ENCODE assay signal across 23 cellular contexts in genomic region chr22:36016656-36017055, GRCh38. TPM values are rescaled to one million over a fixed set of nuclear protein-coding genes. Genes with fewer than 3 reads are reported as not detected.
A peak's percentile ranks its signal among the peaks of the same experiment; 100 is the strongest.
DNase-seq lines count a peak whose midpoint lies in the region; ATAC-seq, FAIRE-seq and TF ChIP-seq lines count a peak whose summit lies in the region.
"Had no signal": no experiment of that assay in that cellular context is flagged by ENCODE, and none has a peak within 500 bp of the region (broad histone marks: within the 10 kb centered on the region; RNA-seq: fewer than 3 reads in every experiment).

No MANE protein-coding gene starts in this region.

- H2AK9ac ChIP-seq in IMR-90 (replicated peaks; ENCODE audit: low read depth, low read length, poor library complexity), result no peak overlapping the region

- H2AK5ac ChIP-seq in IMR-90 (ENCODE audit: low read depth, low read length), result no peak overlapping the region

- no peak for FAIRE-seq in K562 (lab: Jason Lieb, UNC)
- FAIRE-seq: islet of Langerhans, pancreas had no signal

- H3K36me3 ChIP-seq in IMR-90 (ENCODE audit: control insufficient read depth, insufficient read depth, low read length), result no peaks in the 10 kb centered on the region
- no peaks in the 10 kb centered on the region; the same call in 2 of the 3 replicates for H3K36me3 ChIP-seq in K562 (ENCODE audit: control insufficient read depth, insufficient read depth, low read length)
- H3K36me3 ChIP-seq in muscle layer of duodenum (ENCODE audit: control insufficient read depth in 1 of 2, insufficient read depth in 2 of 2, low read length in 2 of 2), result no peaks in the 10 kb centered on the region
- no peaks in the 10 kb centered on the region for H3K36me3 ChIP-seq in tibial nerve
- H3K36me3 ChIP-seq in Caco-2 (ENCODE audit: control insufficient read depth, insufficient read depth, low read length), result no peaks in the 10 kb centered on the region
- H3K36me3 ChIP-seq in right lobe of liver, result no peaks in the 10 kb centered on the region
- H3K36me3 ChIP-seq: breast epithelium, pancreas, tibial artery had no signal

- peaks cover 50% of the 10 kb centered on the region for H3K79me2 ChIP-seq in K562 (ENCODE audit: control insufficient read depth, insufficient read depth, low read length)

- CTCF ChIA-PET in IMR-90 (lab: Yijun Ruan, JAX), result interaction anchor here (1.4 kb wide), 1 partner anchor 85 kb away, joined by 5 read pairs; no protein-coding TSS in a partner anchor
- CTCF ChIA-PET in K562 (lab: Yijun Ruan, JAX; ENCODE audit: low intra/inter-chr PET ratio), result no interaction called here
- CTCF ChIA-PET in Caco-2 (lab: Charles Lee), result no interaction called here

- H4K20me1 ChIP-seq in IMR-90 (ENCODE audit: insufficient read depth, low read length), result peaks cover 69% of the 10 kb centered on the region
- 0 out of 2 replicates have a peak, but pooled peaks cover 4% of the 10 kb centered on the region for H4K20me1 ChIP-seq in K562 (replicated peaks; ENCODE audit: control insufficient read depth, insufficient read depth, low read length)

- TF ChIP-seq RAD21 in IMR-90 (IDR thresholded peaks at IDR 0.05; ENCODE audit: low read length) (no peak), K562 (CRISPR knock-in tag; conservative IDR thresholded peaks at IDR 0.05 in 1 of 2, IDR thresholded peaks at IDR 0.05 in 1 of 2) (no peak)

- DNase-seq in IMR-90, result no peak
- DNase-seq in K562 (ENCODE audit: extremely low read depth in 1 of 4, low spot score in 3 of 4), result no peak
- no peak for DNase-seq in tibial nerve (ENCODE audit: low spot score in 2 of 2)
- no peak for DNase-seq in Caco-2
- no peak for DNase-seq in right lobe of liver
- no peak for DNase-seq in activated T-cell treated with anti-CD3 and anti-CD28 coated beads, Interleukin-2, amount 50 U/mL, for 4 hours
- DNase-seq: activated CD4-positive, alpha-beta T cell treated with anti-CD3 and anti-CD28 coated beads for 48 hours; activated CD8-positive, alpha-beta memory T cell treated with anti-CD3 and anti-CD28 coated beads, Interleukin-2, amount 10 ng/mL, durations not matched to agents 7 days and 5 days; EL; hypothalamus; MG63; NCI-H1436; NCI-H526; pancreas; stimulated activated CD4-positive, alpha-beta T cell treated with anti-CD3 and anti-CD28 coated beads, Interleukin-2, amount 100 ng/mL, for 24 hours; stimulated activated naive B cell treated with anti-CD40 and anti-IgM and Interleukin-4, amounts not matched to agents 10 μg/mL and 1 μg/mL and 100 μg/mL, for 72 hours; SW 1271; tibial artery had no signal

- H2BK20ac ChIP-seq in IMR-90 (ENCODE audit: low read depth, low read length), result no peak overlapping the region

- no peak overlapping the region for H2BK15ac ChIP-seq in IMR-90 (ENCODE audit: low read depth, low read length)

- H2AFZ ChIP-seq in IMR-90 (replicated peaks; ENCODE audit: low read length, poor library complexity) (no peak overlapping the region), K562 (ENCODE audit: low read depth, low read length) (no peak overlapping the region)

- ATAC-seq in IMR-90 (ENCODE audit: low read depth) (no peak), K562 (no peak), right lobe of liver (no peak)
- ATAC-seq in activated T-cell treated with anti-CD3 and anti-CD28 coated beads, Interleukin-2, amount 50 U/mL, for 4 hours, result no peak
- ATAC-seq: activated CD8-positive, alpha-beta memory T cell treated with anti-CD3 and anti-CD28 coated beads, Interleukin-2, amount 10 ng/mL, durations not matched to agents 7 days and 5 days had no signal

- TF ChIP-seq EP300 in K562 (IDR thresholded peaks at IDR 0.05; ENCODE audit: low read length), result no peak
- TF ChIP-seq EP300 in tibial nerve (IDR thresholded peaks at IDR 0.05), result no peak

- no peak overlapping the region for H4K91ac ChIP-seq in IMR-90 (ENCODE audit: insufficient read depth, low read depth, low read length)

- WGBS in IMR-90 (ENCODE audit: extremely low coverage in 2 of 2, insufficient read length in 1 of 2), 2 experiments, result no CpG with 5 or more reads among the region's 3 CpGs
- 51% methylated on average over 3 of the region's 3 CpGs for WGBS in K562 (ENCODE audit: insufficient coverage, low coverage, missing lambda C conversion rate)
- WGBS in tibial nerve, 2 donors, result 25 to 33% methylated on average over 3 of the region's 3 CpGs
- WGBS in right lobe of liver (ENCODE audit: insufficient coverage, low coverage, low lambda C conversion rate, missing lambda C conversion rate), result 38% methylated on average over 3 of the region's 3 CpGs

- peaks cover 6% of the 10 kb centered on the region for H3K9me1 ChIP-seq in IMR-90 (ENCODE audit: insufficient read depth, low read length)
- no peaks in the 10 kb centered on the region for H3K9me1 ChIP-seq in K562 (ENCODE audit: control insufficient read depth, insufficient read depth, low read length)

- H3K27me3 Mint-ChIP-seq in Caco-2 (ENCODE audit: insufficient read depth, unreplicated experiment), result no peaks in the 10 kb centered on the region
- H3K27me3 Mint-ChIP-seq in activated T-cell treated with anti-CD3 and anti-CD28 coated beads, Interleukin-2, amount 50 U/mL, for 4 hours (ENCODE audit: low read depth), result peaks cover 23% of the 10 kb centered on the region

- BruUV-seq in IMR-90 (replicated peaks; lab: Mats Ljungman, UMichigan) (no TSS peak), K562 (replicated peaks; lab: Mats Ljungman, UMichigan) (no TSS peak), Caco-2 (replicated peaks; lab: Mats Ljungman, UMichigan) (no TSS peak)

- H3K4me1 ChIP-seq in IMR-90 (ENCODE audit: control insufficient read depth, insufficient read depth, low read length) (peaks cover 14% of the 10 kb centered on the region), K562 (replicated peaks in 1 of 2; ENCODE audit: control insufficient read depth in 2 of 2, insufficient read depth in 2 of 2, low read length in 2 of 2) (no peaks in the 10 kb centered on the region; a peak in 2 of 5 replicates), muscle layer of duodenum (ENCODE audit: control insufficient read depth in 1 of 2, insufficient read depth in 2 of 2, low read length in 2 of 2) (peaks cover 22 to 51% of the 10 kb centered on the region in 2 donors), tibial nerve (peaks cover 0 to 52% (median 30%) of the 10 kb centered on the region in 4 donors), Caco-2 (0 out of 2 replicates have a peak, but pooled peaks cover 4% of the 10 kb centered on the region), right lobe of liver (peaks cover 0 to 25% (median 11%) of the 10 kb centered on the region in 4 donors)
- H3K4me1 ChIP-seq: breast epithelium had no signal

- H3K4me2 ChIP-seq in IMR-90 (ENCODE audit: low read depth, low read length), result no peak overlapping the region
- no peak overlapping the region for H3K4me2 ChIP-seq in K562 (ENCODE audit: insufficient read depth, low read length)

- H3K9ac ChIP-seq in IMR-90 (ENCODE audit: low read depth, low read length) (no peak overlapping the region), K562 (ENCODE audit: insufficient read depth in 1 of 2, low read depth in 2 of 2, low read length in 2 of 2) (no peak overlapping the region)

- no peak overlapping the region for H3K4me3 ChIP-seq in IMR-90 (ENCODE audit: insufficient read depth, low read depth, low read length)
- H3K4me3 ChIP-seq in K562, result no peak overlapping the region
- H3K4me3 ChIP-seq in muscle layer of duodenum (ENCODE audit: low read depth in 1 of 2, low read length in 2 of 2), result no peak overlapping the region
- H3K4me3 ChIP-seq in tibial nerve, result no peak overlapping the region
- no peak overlapping the region for H3K4me3 ChIP-seq in Caco-2 (ENCODE audit: low read depth, low read length)
- H3K4me3 ChIP-seq in right lobe of liver, result no peak overlapping the region
- H3K4me3 ChIP-seq: breast epithelium, lung, MG63, pancreas, tibial artery had no signal

- H3K36me3 Mint-ChIP-seq in Caco-2 (ENCODE audit: insufficient read depth, unreplicated experiment), result peaks cover 7% of the 10 kb centered on the region
- H3K36me3 Mint-ChIP-seq in activated T-cell treated with anti-CD3 and anti-CD28 coated beads, Interleukin-2, amount 50 U/mL, for 4 hours (ENCODE audit: insufficient read depth), result no peaks in the 10 kb centered on the region
- H3K36me3 Mint-ChIP-seq: activated CD8-positive, alpha-beta memory T cell treated with anti-CD3 and anti-CD28 coated beads, Interleukin-2, amount 10 ng/mL, durations not matched to agents 7 days and 5 days; IgD-negative memory B cell; stimulated activated naive B cell treated with anti-CD40 and anti-IgM and Interleukin-4, amounts not matched to agents 10 μg/mL and 1 μg/mL and 100 μg/mL, for 72 hours had no signal

- H3K79me1 ChIP-seq in IMR-90 (ENCODE audit: low read depth in 1 of 2, low read length in 2 of 2), result peaks cover 44 to 70% of the 10 kb centered on the region in 2 experiments

- no peak overlapping the region for H4K8ac ChIP-seq in IMR-90 (ENCODE audit: low read depth in 2 of 2, low read length in 2 of 2)

- H3K18ac ChIP-seq in IMR-90 (ENCODE audit: low read depth, low read length), result no peak overlapping the region

- TF ChIP-seq POLR2A in IMR-90 (IDR thresholded peaks at IDR 0.05; ENCODE audit: low read depth, low read length) (no peak), K562 (conservative IDR thresholded peaks at IDR 0.05) (no peak), tibial nerve (IDR thresholded peaks at IDR 0.05) (no peak), right lobe of liver (IDR thresholded peaks at IDR 0.05) (no peak)

- H3K4me1 Mint-ChIP-seq in Caco-2 (ENCODE audit: low read depth, unreplicated experiment), result no peaks in the 10 kb centered on the region
- H3K4me1 Mint-ChIP-seq in activated T-cell treated with anti-CD3 and anti-CD28 coated beads, Interleukin-2, amount 50 U/mL, for 4 hours (ENCODE audit: low read depth), result peaks cover 5% of the 10 kb centered on the region

- H3K4me3 Mint-ChIP-seq in Caco-2 (ENCODE audit: unreplicated experiment), result no peak overlapping the region
- H3K4me3 Mint-ChIP-seq in activated T-cell treated with anti-CD3 and anti-CD28 coated beads, Interleukin-2, amount 50 U/mL, for 4 hours, result no peak overlapping the region
- H3K4me3 Mint-ChIP-seq: activated CD8-positive, alpha-beta memory T cell treated with anti-CD3 and anti-CD28 coated beads, Interleukin-2, amount 10 ng/mL, durations not matched to agents 7 days and 5 days; IgD-negative memory B cell; stimulated activated naive B cell treated with anti-CD40 and anti-IgM and Interleukin-4, amounts not matched to agents 10 μg/mL and 1 μg/mL and 100 μg/mL, for 72 hours had no signal

- H3K9me3 Mint-ChIP-seq in Caco-2 (ENCODE audit: unreplicated experiment), result no peaks in the 10 kb centered on the region
- no peaks in the 10 kb centered on the region for H3K9me3 Mint-ChIP-seq in activated T-cell treated with anti-CD3 and anti-CD28 coated beads, Interleukin-2, amount 50 U/mL, for 4 hours

- intact Hi-C loops in IMR-90 (cut with micrococcal nuclease), result no loop called here
- intact Hi-C loops in K562 (cut with micrococcal nuclease), result no loop called here
- intact Hi-C loops in Caco-2 (cut with micrococcal nuclease; ENCODE audit: unreplicated experiment), result no loop called here
- intact Hi-C loops in right lobe of liver (cut with DNase I), result no loop called here

- H3K27ac Mint-ChIP-seq in Caco-2 (ENCODE audit: unreplicated experiment), result no peak overlapping the region
- H3K27ac Mint-ChIP-seq: activated CD8-positive, alpha-beta memory T cell treated with anti-CD3 and anti-CD28 coated beads, Interleukin-2, amount 10 ng/mL, durations not matched to agents 7 days and 5 days; stimulated activated naive B cell treated with anti-CD40 and anti-IgM and Interleukin-4, amounts not matched to agents 10 μg/mL and 1 μg/mL and 100 μg/mL, for 72 hours had no signal

- H3K4ac ChIP-seq in IMR-90 (ENCODE audit: low read depth, low read length), result 0 out of 2 replicates have a peak overlapping the region, but pooled peaks have one; percentile 46

- no peaks in the 10 kb centered on the region for H3K27me3 ChIP-seq in IMR-90 (ENCODE audit: control insufficient read depth, insufficient read depth, low read length)
- no peaks in the 10 kb centered on the region for H3K27me3 ChIP-seq in K562 (ENCODE audit: control insufficient read depth in 2 of 2, insufficient read depth in 2 of 2, low read length in 2 of 2)
- no peaks in the 10 kb centered on the region for H3K27me3 ChIP-seq in muscle layer of duodenum (ENCODE audit: low read depth, low read length)
- no peaks in the 10 kb centered on the region for H3K27me3 ChIP-seq in tibial nerve
- H3K27me3 ChIP-seq in Caco-2 (replicated peaks; ENCODE audit: control insufficient read depth, insufficient read depth, low read length), result no peaks in the 10 kb centered on the region
- no peaks in the 10 kb centered on the region for H3K27me3 ChIP-seq in right lobe of liver
- H3K27me3 ChIP-seq: breast epithelium, MG63, pancreas, tibial artery had no signal

- H3K27ac ChIP-seq in IMR-90 (ENCODE audit: insufficient read depth, low read length) (no peak overlapping the region), K562 (ENCODE audit: extremely low read depth, low read depth, low read length) (no peak overlapping the region), muscle layer of duodenum (ENCODE audit: low read length) (peak overlapping the region; percentile 0), tibial nerve (peak overlapping the region in 3 of 4 donors; percentile 4 to 53 (median 49)), right lobe of liver (no peak overlapping the region)

- H3K9me3 ChIP-seq in IMR-90 (ENCODE audit: control insufficient read depth, insufficient read depth, low read length) (no peaks in the 10 kb centered on the region), K562 (replicated peaks; ENCODE audit: control insufficient read depth, insufficient read depth, low read depth, low read length) (no peaks in the 10 kb centered on the region), muscle layer of duodenum (ENCODE audit: control insufficient read depth in 1 of 2, low read length in 2 of 2) (no peaks in the 10 kb centered on the region), tibial nerve (no peaks in the 10 kb centered on the region), Caco-2 (no peaks in the 10 kb centered on the region), right lobe of liver (no peaks in the 10 kb centered on the region)
- H3K9me3 ChIP-seq: breast epithelium, pancreas, tibial artery had no signal

- dilution Hi-C loops in IMR-90 (cut with HindIII; ENCODE audit: low sequenced_read_pairs, unreplicated experiment), result no loop called here

- H4K5ac ChIP-seq in IMR-90 (ENCODE audit: low read depth, low read length), result no peak overlapping the region

- H3K23ac ChIP-seq in IMR-90 (ENCODE audit: low read depth, low read length), result peak overlapping the region; percentile 53; the same call in 1 of the 2 replicates

- TF ChIP-seq CTCF in IMR-90 (conservative IDR thresholded peaks at IDR 0.05; ENCODE audit: low read depth, low read length) (no peak), K562 (IDR thresholded peaks at IDR 0.05 in 2 of 3, conservative IDR thresholded peaks at IDR 0.05 in 1 of 3; ENCODE audit: insufficient read depth in 2 of 3, low read depth in 1 of 3, low read length in 3 of 3) (no peak), tibial nerve (IDR thresholded peaks at IDR 0.05) (no peak), Caco-2 (IDR thresholded peaks at IDR 0.05; ENCODE audit: insufficient read depth in 1 of 2, low read depth in 1 of 2, low read length in 1 of 2, severe bottlenecking in 1 of 2, unreplicated experiment in 1 of 2) (no peak), right lobe of liver (IDR thresholded peaks at IDR 0.05) (no peak)

- H2BK120ac ChIP-seq in IMR-90 (ENCODE audit: low read depth, low read length), result no peak overlapping the region

- 0 out of 2 replicates have a peak overlapping the region, but pooled peaks have one; percentile 35 for H3K14ac ChIP-seq in IMR-90 (replicated peaks; ENCODE audit: low read depth, low read length)

- POLR2A ChIA-PET in IMR-90 (lab: Charles Lee; ENCODE audit: unreplicated experiment), result no interaction called here
- POLR2A ChIA-PET in K562 (lab: Yijun Ruan, JAX), result interaction anchor here (0.9 kb wide), 1 partner anchor 49 kb away, joined by 3 read pairs; no protein-coding TSS in a partner anchor
- POLR2A ChIA-PET in Caco-2 (lab: Charles Lee), result no interaction called here

- H2BK5ac ChIP-seq in IMR-90 (ENCODE audit: low read depth, low read length, poor library complexity, severe bottlenecking), result no peak overlapping the region

- in situ Hi-C loops in IMR-90 (cut with MboI; ENCODE audit: low sequenced_read_pairs) (no loop called here), K562 (cut with MboI) (no loop called here)

- H3K56ac ChIP-seq in IMR-90 (ENCODE audit: extremely low read depth, insufficient read depth, low read length), result no peak overlapping the region

RNA-seq across cellular contexts. Expression of gene RBFOX2, which starts 12.0 kb away (rescaled TPM):
- 178 and 227 TPM in 2 replicates for total RNA-seq in IMR-90 (2012; rRNA removed)
- 146 and 151 TPM in 2 replicates for polyA plus RNA-seq in IMR-90 (2012; rRNA removed)
- 70.2 and 96.3 TPM in 2 replicates for polyA plus RNA-seq in IMR-90 (2012; cell fraction: cytosol; rRNA removed)
- polyA plus RNA-seq in IMR-90 (2012; cell fraction: nucleus; rRNA removed; ENCODE audit: low replicate concordance), result 131 and 234 TPM in 2 replicates
- 27.6 and 35.3 TPM in 2 replicates for total RNA-seq in K562 (2011; cell fraction: chromatin; rRNA removed; ENCODE audit: low replicate concordance)
- 13.7 and 15.8 TPM in 2 replicates for total RNA-seq in K562 (2011; cell fraction: nucleolus; rRNA removed)
- 26.1 and 42.0 TPM in 2 replicates for total RNA-seq in K562 (2011; cell fraction: nucleoplasm; rRNA removed)
- total RNA-seq in K562 (2014; rRNA removed), result 17.5 and 19.1 TPM in 2 replicates
- 13.4 and 14.3 TPM in 2 replicates for total RNA-seq in K562 (2014; rRNA removed; fragmentation: Illumina TruSeq; extraction: Trizol)
- 13.6 and 13.9 TPM in 2 replicates for total RNA-seq in K562 (2015; rRNA removed; fragmentation: Illumina TruSeq; extraction: Trizol)
- 19.5 and 20.8 TPM in 2 replicates for total RNA-seq in K562 (2021)
- 24.8 and 26.2 TPM in 2 replicates for polyA plus RNA-seq in K562 (2011; rRNA removed)
- 28.2 and 34.2 TPM in 2 replicates for polyA plus RNA-seq in K562 (2011; cell fraction: cytosol; rRNA removed)
- polyA plus RNA-seq in K562 (2011; cell fraction: nucleus; rRNA removed), result 38.7 and 42.9 TPM in 2 replicates
- polyA plus RNA-seq in K562 (2012), result 15.4 and 16.5 TPM in 2 replicates
- 18.3 and 19.9 TPM in 2 replicates for polyA plus RNA-seq in K562 (2014; fragmentation: Illumina TruSeq; extraction: Trizol)
- 1 to 10 TPM; 5.8 to 8.0 TPM for polyA plus RNA-seq in K562 (2014; fragmentation: Nextera tagmentation; extraction: Ambion mirVana)
- polyA plus RNA-seq in K562 (2014; rRNA removed), result 13.9 and 14.2 TPM in 2 replicates
- polyA minus RNA-seq in K562 (2011; rRNA and poly(A)+ RNA removed), result 41.5 and 46.9 TPM in 2 replicates
- polyA minus RNA-seq in K562 (2011; cell fraction: cytosol; rRNA and poly(A)+ RNA removed), result 8.9 and 17.0 TPM in 2 replicates
- 24.9 and 34.4 TPM in 2 replicates for polyA minus RNA-seq in K562 (2011; cell fraction: nucleus; rRNA and poly(A)+ RNA removed)
- total RNA-seq in tibial nerve, result 10 to 100 TPM; 50.2 to 75.6 (median 71.4) TPM
- 91.1 and 96.5 TPM in 2 replicates for total RNA-seq in Caco-2 (2022)
- total RNA-seq in right lobe of liver, result 10 to 100 TPM; 23.9 to 36.5 (median 29.5) TPM
- total RNA-seq in activated T-cell treated with anti-CD3 and anti-CD28 coated beads, Interleukin-2, amount 50 U/mL, for 4 hours, result 1 to 10 TPM; 5.6 to 6.9 (median 6.5) TPM
- polyA plus RNA-seq: IgD-negative memory B cell had no signal

Comparison
In these comparisons a context has a peak if more than half of its experiments do, and no peak if none do; other contexts are left out.
1. H3K27ac ChIP-seq: peak in muscle layer of duodenum (single experiment) and tibial nerve (3 of 4); none in IMR-90 (single experiment), K562 (single experiment) and right lobe of liver (0 of 3).